In genomic region chr2:147204102-147204501, GRCh38 we compare ENCODE assay signal across 18 cellular contexts.
A peak's percentile ranks its signal among the peaks of the same experiment; 100 is the strongest.
DNase-seq lines count a peak whose midpoint lies in the region; ATAC-seq, FAIRE-seq and TF ChIP-seq lines count a peak whose summit lies in the region.
"Had no signal": no experiment of that assay in that cellular context is flagged by ENCODE, and none has a peak within 500 bp of the region (broad histone marks: within the 10 kb centered on the region; RNA-seq: fewer than 3 reads in every experiment).

No MANE protein-coding gene starts in this region.

- in situ Hi-C loops in mammary epithelial cell (cut with MboI; ENCODE audit: low sequenced_read_pairs in 2 of 2) = no loop called here

- TF ChIP-seq CTCF in AG10803 (conservative IDR thresholded peaks at IDR 0.05; ENCODE audit: low read length) (no peak), mammary epithelial cell (conservative IDR thresholded peaks at IDR 0.05 in 1 of 2, IDR thresholded peaks at IDR 0.05 in 1 of 2; ENCODE audit: extremely low read depth in 1 of 2, insufficient read depth in 1 of 2, low read depth in 1 of 2, low read length in 2 of 2) (no peak), kidney epithelial cell (IDR thresholded peaks at IDR 0.05; ENCODE audit: insufficient read depth, low read length, poor library complexity, severe bottlenecking) (no peak)

- no peak for FAIRE-seq in HTR-8/SVneo (lab: Jason Lieb, UNC)
- FAIRE-seq: frontal cortex had no signal

- H3K4me2 ChIP-seq in mammary epithelial cell (ENCODE audit: insufficient read depth, low read depth, low read length) = no peak overlapping the region
- H3K4me2 ChIP-seq: neural progenitor cell had no signal

- H3K9me3 ChIP-seq in mammary epithelial cell (replicated peaks; ENCODE audit: insufficient read depth, low read length) = no peaks in the 10 kb centered on the region
- H3K9me3 ChIP-seq: sigmoid colon, upper lobe of right lung had no signal

- H3K4me1 ChIP-seq in mammary epithelial cell (ENCODE audit: insufficient read depth, low read length) = peaks cover 6% of the 10 kb centered on the region
- H3K4me1 ChIP-seq: sigmoid colon, upper lobe of right lung had no signal

- H2AFZ ChIP-seq in mammary epithelial cell (ENCODE audit: low read depth, low read length) = no peak overlapping the region
- H2AFZ ChIP-seq: neural progenitor cell had no signal

- intact Hi-C loops in mammary epithelial cell (cut with micrococcal nuclease) = no loop called here

- no TSS peak for BruUV-seq in mammary epithelial cell (replicated peaks; lab: Mats Ljungman, UMichigan)

- CTCF ChIA-PET in mammary epithelial cell (lab: Charles Lee; ENCODE audit: low non-redundant PET) = no interaction called here

- H3K4me3 ChIP-seq in AG10803 (ENCODE audit: low read length) (no peak overlapping the region), mammary epithelial cell (replicated peaks in 1 of 3; ENCODE audit: insufficient read depth in 1 of 3, low read depth in 2 of 3, low read length in 3 of 3) (no peak overlapping the region), kidney epithelial cell (ENCODE audit: low read depth, low read length) (no peak overlapping the region)
- H3K4me3 ChIP-seq: neural progenitor cell, sigmoid colon, upper lobe of right lung had no signal

- H4K20me1 ChIP-seq in mammary epithelial cell (ENCODE audit: insufficient read depth, low read length) = no peaks in the 10 kb centered on the region

- ATAC-seq in GM18868 (IDR thresholded peaks at IDR 0.05; ENCODE audit: unreplicated experiment) (no peak), GM19395 (IDR thresholded peaks at IDR 0.05; ENCODE audit: unreplicated experiment) (no peak), GM21526 (IDR thresholded peaks at IDR 0.05; ENCODE audit: low FRiP score, unreplicated experiment) (no peak)
- ATAC-seq: activated CD8-positive, alpha-beta T cell treated with anti-CD3 and anti-CD28 coated beads, Interleukin-2, amount 10 ng/mL, durations not matched to agents 7 days and 5 days; upper lobe of right lung had no signal

- H3K9ac ChIP-seq in mammary epithelial cell (ENCODE audit: insufficient read depth, low read length) = no peak overlapping the region
- H3K9ac ChIP-seq: neural progenitor cell had no signal

- no peaks in the 10 kb centered on the region for H3K36me3 ChIP-seq in mammary epithelial cell (ENCODE audit: insufficient read depth, low read length)
- no peaks in the 10 kb centered on the region for H3K36me3 ChIP-seq in kidney epithelial cell (ENCODE audit: control insufficient read depth, insufficient read depth, low read length)
- H3K36me3 ChIP-seq: neural progenitor cell, sigmoid colon, upper lobe of right lung had no signal

- no peaks in the 10 kb centered on the region for H3K79me2 ChIP-seq in mammary epithelial cell (ENCODE audit: insufficient read depth, low read length)

- dilution Hi-C loops in mammary epithelial cell (cut with HindIII; ENCODE audit: low sequenced_read_pairs) = no loop called here

- no peaks in the 10 kb centered on the region for H3K27me3 ChIP-seq in mammary epithelial cell (ENCODE audit: insufficient read depth, low read length)
- H3K27me3 ChIP-seq in kidney epithelial cell (ENCODE audit: control insufficient read depth, insufficient read depth, low read length) = no peaks in the 10 kb centered on the region
- H3K27me3 ChIP-seq: neural progenitor cell, sigmoid colon, upper lobe of right lung had no signal

- DNase-seq in AG10803 (ENCODE audit: low read depth) (peak; percentile 91), HTR-8/SVneo (ENCODE audit: insufficient read length, low spot score) (peak; percentile 22), mammary epithelial cell (peak; percentile 67), kidney epithelial cell (ENCODE audit: low read depth) (peak; percentile 69), NCI-H446 treated with DMSO at 0.1 percent for 48 hours (lab: John Stamatoyannopoulos, UW) (no peak)
- DNase-seq: activated CD8-positive, alpha-beta T cell treated with anti-CD3 and anti-CD28 coated beads, Interleukin-2, amount 10 ng/mL, durations not matched to agents 7 days and 5 days; H7; NCI-H1436 treated with DMSO at 0.1 percent for 48 hours; NCI-H526 treated with DMSO at 0.1 percent for 48 hours; sigmoid colon; SW 1271; upper lobe of right lung had no signal

- H3K27ac ChIP-seq in mammary epithelial cell (ENCODE audit: insufficient read depth, low read depth, low read length) = no peak overlapping the region
- H3K27ac ChIP-seq: neural progenitor cell, sigmoid colon, upper lobe of right lung, VCaP had no signal
